15 cellular contexts compared by ENCODE assay signal in the genomic region with DNA sequence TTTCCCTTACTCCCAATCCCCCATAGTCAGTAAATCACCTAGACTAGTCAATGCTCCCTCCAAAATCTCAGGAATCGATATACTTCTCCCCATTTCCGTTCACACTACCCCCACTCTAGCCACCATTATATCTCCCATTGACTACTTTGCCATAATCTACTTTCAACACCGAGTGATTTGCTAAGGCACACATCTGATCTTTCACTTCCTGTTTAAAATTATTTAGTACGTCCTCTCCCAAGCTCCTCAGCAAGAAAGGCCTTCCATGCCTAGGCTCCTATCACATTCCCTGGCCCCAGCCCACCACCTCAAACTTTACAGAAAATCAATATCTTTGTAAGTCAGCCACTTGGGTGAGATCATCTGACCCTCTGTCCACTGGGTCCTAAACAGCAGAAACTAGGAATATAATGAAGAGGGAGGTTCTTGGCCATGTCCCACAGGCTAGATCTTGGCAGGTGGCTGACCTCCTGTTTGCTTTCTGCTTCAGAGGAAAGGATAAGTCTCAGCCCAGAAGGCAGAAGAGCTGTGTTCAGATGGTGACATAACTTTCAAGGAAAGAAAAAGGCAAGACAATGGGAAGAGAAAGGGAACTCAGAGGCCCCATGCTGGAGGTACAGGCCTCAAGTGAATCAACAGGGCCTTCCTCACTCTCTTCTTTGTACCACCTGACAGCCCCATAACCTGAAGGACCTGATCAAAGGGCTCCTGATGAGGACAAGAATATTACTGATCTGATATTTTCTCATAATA.
"Had no signal": no experiment of that assay in that cellular context is flagged by ENCODE, and none has a peak within 500 bp of the region (broad histone marks: within the 10 kb centered on the region; RNA-seq: fewer than 3 reads in every experiment).

No MANE protein-coding gene starts in this region.

- FAIRE-seq: astrocyte, colon, endothelial cell of umbilical vein, frontal cortex, small intestine had no signal

- ATAC-seq: heart left ventricle, left lung had no signal

- H3K27me3 ChIP-seq: cardiac muscle cell, heart left ventricle, left lung, tibial artery, uterus had no signal

- H3K4me3 ChIP-seq: cardiac muscle cell, heart left ventricle, left lung, tibial artery, uterus had no signal

- H3K9me3 ChIP-seq: heart left ventricle, left lung, tibial artery, uterus had no signal

- H3K27ac ChIP-seq: cardiac muscle cell, heart left ventricle, left lung, tibial artery, uterus had no signal

- H3K36me3 ChIP-seq: cardiac muscle cell, heart left ventricle, left lung, tibial artery, uterus had no signal

- H3K4me1 ChIP-seq: left lung, uterus had no signal

- DNase-seq: activated CD4-positive, alpha-beta memory T cell treated with anti-CD3 and anti-CD28 coated beads, Interleukin-2, amount 10 ng/mL, durations not matched to agents 7 days and 5 days; activated CD8-positive, alpha-beta memory T cell treated with anti-CD3 and anti-CD28 coated beads, Interleukin-2, amount 50 U/mL, for 4 hours; activated naive CD4-positive, alpha-beta T cell; heart left ventricle; islet precursor cell; left lung; small intestine; T-helper 2 cell; tibial artery; uterus had no signal
